In the genomic region with DNA sequence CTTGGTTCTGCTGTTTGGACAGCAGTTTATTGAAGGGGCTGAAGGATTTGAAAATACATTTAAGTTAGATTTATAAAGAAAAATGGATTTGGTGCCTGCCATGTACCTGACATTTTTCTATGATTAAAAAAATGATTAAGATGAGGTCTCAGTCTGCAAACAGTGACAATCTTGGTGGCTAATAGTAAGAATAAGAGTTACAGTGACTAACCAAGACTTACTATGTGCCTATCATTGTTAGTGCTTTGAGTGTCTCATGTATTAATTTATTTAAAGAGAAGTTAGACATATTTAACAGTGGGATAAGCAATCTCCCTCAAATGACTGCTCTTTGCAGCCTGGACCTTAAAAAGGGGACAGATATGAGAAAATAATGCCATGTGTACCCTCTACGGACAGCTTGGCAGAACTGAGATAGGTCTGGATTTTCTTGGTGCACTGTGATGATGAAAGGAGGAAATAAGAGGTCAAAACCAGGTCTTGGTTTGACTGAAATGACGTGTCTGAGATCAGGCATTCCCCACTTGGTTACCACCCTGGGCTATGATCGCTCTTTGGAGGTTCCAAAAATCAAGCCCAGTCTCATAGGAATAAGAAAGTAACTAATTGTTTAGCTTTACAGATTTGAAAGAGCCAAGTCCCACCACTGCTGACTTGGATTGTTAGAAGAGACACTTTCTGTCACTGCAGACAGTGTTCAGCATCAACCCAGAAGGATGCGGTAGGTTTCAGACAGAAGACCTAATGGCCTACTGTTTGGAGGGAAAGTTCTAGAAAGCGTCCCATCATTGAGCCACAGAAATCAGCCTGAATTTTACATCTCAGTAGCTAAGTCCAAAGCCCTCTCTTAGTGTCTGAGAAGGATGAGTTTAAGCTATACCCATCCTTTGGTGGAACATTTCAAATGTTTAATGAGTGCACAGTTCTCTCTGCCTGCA, we compare ENCODE assay signal across 8 cellular contexts. TPM values are rescaled to one million over a fixed set of nuclear protein-coding genes. Genes with fewer than 3 reads are reported as not detected.
DNase-seq lines count a peak whose midpoint lies in the region; ATAC-seq and TF ChIP-seq lines count a peak whose summit lies in the region.

No MANE protein-coding gene starts in this region.

- peaks cover 0 to 27% (median 5%) of the 10 kb centered on the region in 12 donors for H3K9me3 ChIP-seq in heart left ventricle

- peaks cover 44% of the 10 kb centered on the region for H3K36me3 Mint-ChIP-seq in activated naive CD8-positive, alpha-beta T cell treated with anti-CD3 and anti-CD28 coated beads for 36 hours
- peaks cover 35% of the 10 kb centered on the region in 2 donors for H3K36me3 Mint-ChIP-seq in stimulated activated naive B cell treated with anti-CD40 and anti-IgM and Interleukin-4, amounts not matched to agents 10 μg/mL and 1 μg/mL and 100 μg/mL, for 72 hours

- H3K27ac Mint-ChIP-seq in activated naive CD8-positive, alpha-beta T cell treated with anti-CD3 and anti-CD28 coated beads for 36 hours: peak overlapping the region; percentile 97
- H3K27ac Mint-ChIP-seq in stimulated activated naive B cell treated with anti-CD40 and anti-IgM and Interleukin-4, amounts not matched to agents 10 μg/mL and 1 μg/mL and 100 μg/mL, for 72 hours: peak overlapping the region; percentile 99

- peaks cover 24% of the 10 kb centered on the region for H3K9me3 Mint-ChIP-seq in activated naive CD8-positive, alpha-beta T cell treated with anti-CD3 and anti-CD28 coated beads for 36 hours
- peaks cover 10 to 12% of the 10 kb centered on the region in 2 donors for H3K9me3 Mint-ChIP-seq in stimulated activated naive B cell treated with anti-CD40 and anti-IgM and Interleukin-4, amounts not matched to agents 10 μg/mL and 1 μg/mL and 100 μg/mL, for 72 hours

- H3K36me3 ChIP-seq in heart left ventricle: no peaks in the 10 kb centered on the region

- H3K27me3 ChIP-seq in heart left ventricle: no peaks in the 10 kb centered on the region

- peak overlapping the region; percentile 96 for H3K4me3 Mint-ChIP-seq in activated naive CD8-positive, alpha-beta T cell treated with anti-CD3 and anti-CD28 coated beads for 36 hours
- peak overlapping the region; percentile 95 to 98 for H3K4me3 Mint-ChIP-seq in stimulated activated naive B cell treated with anti-CD40 and anti-IgM and Interleukin-4, amounts not matched to agents 10 μg/mL and 1 μg/mL and 100 μg/mL, for 72 hours

- TF ChIP-seq CTCF in AG10803 (conservative IDR thresholded peaks at IDR 0.05; ENCODE audit: low read length): no peak
- TF ChIP-seq CTCF in heart left ventricle (IDR thresholded peaks at IDR 0.05): no peak

- intact Hi-C loops in left ventricle myocardium superior (cut with micrococcal nuclease): no loop called here
- intact Hi-C loops in heart left ventricle (cut with DNase I): loop anchor here in 1 of 10 donors (10.0 kb wide), 1 partner anchor 173 kb away; a partner anchor contains a TSS

- ATAC-seq in GM19324 (IDR thresholded peaks at IDR 0.05; ENCODE audit: low FRiP score, unreplicated experiment) (peak; percentile 44), HG03159 (IDR thresholded peaks at IDR 0.05; ENCODE audit: unreplicated experiment) (peak; percentile 60), left ventricle myocardium superior (no peak), heart left ventricle (no peak)
- peak; percentile 61 to 63 for ATAC-seq in stimulated activated naive B cell treated with anti-CD40 and anti-IgM and Interleukin-4, amounts not matched to agents 10 μg/mL and 1 μg/mL and 100 μg/mL, for 72 hours (replicated peaks)

- H3K27ac ChIP-seq in heart left ventricle: peak overlapping the region in 2 of 12 donors; percentile 95 to 97

- DNase-seq in AG10803 (ENCODE audit: low read depth): peak; percentile 5
- DNase-seq in activated naive CD8-positive, alpha-beta T cell treated with anti-CD3 and anti-CD28 coated beads for 36 hours: peak; percentile 59
- DNase-seq in stimulated activated naive B cell treated with anti-CD40 and anti-IgM and Interleukin-4, amounts not matched to agents 10 μg/mL and 1 μg/mL and 100 μg/mL, for 72 hours: peak; percentile 68
- no peak for DNase-seq in NCI-H1048 (lab: John Stamatoyannopoulos, UW)
- no peak for DNase-seq in left ventricle myocardium superior
- DNase-seq in heart left ventricle: no peak

- peaks cover 0 to 22% (median 13%) of the 10 kb centered on the region in 12 donors for H3K4me1 ChIP-seq in heart left ventricle

- H3K27me3 Mint-ChIP-seq in activated naive CD8-positive, alpha-beta T cell treated with anti-CD3 and anti-CD28 coated beads for 36 hours: no peaks in the 10 kb centered on the region
- H3K27me3 Mint-ChIP-seq in stimulated activated naive B cell treated with anti-CD40 and anti-IgM and Interleukin-4, amounts not matched to agents 10 μg/mL and 1 μg/mL and 100 μg/mL, for 72 hours: no peaks in the 10 kb centered on the region

- 73 to 80% (median 78%) methylated on average over 5 of the region's 5 CpGs for WGBS in heart left ventricle, 4 donors

- no peak for TF ChIP-seq POLR2A in heart left ventricle (IDR thresholded peaks at IDR 0.05)

- peaks cover 41% of the 10 kb centered on the region for H3K4me1 Mint-ChIP-seq in activated naive CD8-positive, alpha-beta T cell treated with anti-CD3 and anti-CD28 coated beads for 36 hours
- H3K4me1 Mint-ChIP-seq in stimulated activated naive B cell treated with anti-CD40 and anti-IgM and Interleukin-4, amounts not matched to agents 10 μg/mL and 1 μg/mL and 100 μg/mL, for 72 hours: peaks cover 38 to 74% of the 10 kb centered on the region in 2 donors

- no peak overlapping the region for H3K4me3 ChIP-seq in AG10803 (ENCODE audit: low read length)
- peak overlapping the region in 2 of 12 donors; percentile 78 to 89 for H3K4me3 ChIP-seq in heart left ventricle

RNA-seq across cellular contexts. Expression of a gene that starts 2.1 kb away (rescaled TPM):
- 10 to 100 TPM; 37.1 to 38.6 TPM for total RNA-seq in activated naive CD8-positive, alpha-beta T cell treated with anti-CD3 and anti-CD28 coated beads for 36 hours
- total RNA-seq in left ventricle myocardium superior (15.5 TPM), heart left ventricle (10 to 100 TPM in 5 of 9 donors, 1 to 10 TPM in 4; 5.5 to 32.7 (median 10.4) TPM)
- 10 to 100 TPM in 1 of 2 donors, 1 to 10 TPM in 1; 4.8 to 18.8 TPM for polyA plus RNA-seq in heart left ventricle

RNA-seq across cellular contexts. Expression of a gene that starts 18.0 kb away (rescaled TPM):
- not detected for total RNA-seq in activated naive CD8-positive, alpha-beta T cell treated with anti-CD3 and anti-CD28 coated beads for 36 hours
- 826 TPM for total RNA-seq in left ventricle myocardium superior
- total RNA-seq in heart left ventricle: 1,000 to 10,000 TPM in 6 of 9 donors, 100 to 1,000 TPM in 3; 651 to 2,789 (median 1,196) TPM
- 100 to 1,000 TPM; 278 to 301 TPM for polyA plus RNA-seq in heart left ventricle

Comparison
In these comparisons a context has a peak if more than half of its experiments do, and no peak if none do; other contexts are left out.
1. DNase-seq: peak in AG10803 (single experiment), activated naive CD8-positive, alpha-beta T cell treated with anti-CD3 and anti-CD28 coated beads for 36 hours (single experiment) and stimulated activated naive B cell treated with anti-CD40 and anti-IgM and Interleukin-4, amounts not matched to agents 10 μg/mL and 1 μg/mL and 100 μg/mL, for 72 hours (single experiment); none in NCI-H1048 (single experiment), left ventricle myocardium superior (single experiment) and heart left ventricle (0 of 5).
2. ATAC-seq: peak in GM19324 (single experiment), HG03159 (single experiment) and stimulated activated naive B cell treated with anti-CD40 and anti-IgM and Interleukin-4, amounts not matched to agents 10 μg/mL and 1 μg/mL and 100 μg/mL, for 72 hours (2 of 2); none in left ventricle myocardium superior (single experiment) and heart left ventricle (0 of 4).
3. RNA of a gene that starts 18.0 kb away (total RNA-seq): 651 to 2,789 TPM in heart left ventricle and 826 TPM in left ventricle myocardium superior (single experiment); not detected in activated naive CD8-positive, alpha-beta T cell treated with anti-CD3 and anti-CD28 coated beads for 36 hours; every median in the first group is over 100 times any median in the second.